ENCODE assay signal across 8 cellular contexts in genomic region chr11:2944953-2945756, GRCh38. TPM values are rescaled to one million over a fixed set of nuclear protein-coding genes. Genes with fewer than 3 reads are reported as not detected.
DNase-seq lines count a peak whose midpoint lies in the region; ATAC-seq and TF ChIP-seq lines count a peak whose summit lies in the region.

No MANE protein-coding gene starts in this region.

- H3K27ac Mint-ChIP-seq in activated T-cell treated with anti-CD3 and anti-CD28 coated beads, Interleukin-2, amount 50 U/mL, for 72 hours, result peak overlapping the region; percentile 58

- no peaks in the 10 kb centered on the region for H3K9me3 Mint-ChIP-seq in activated T-cell treated with anti-CD3 and anti-CD28 coated beads, Interleukin-2, amount 50 U/mL, for 72 hours

- peaks cover 2 to 28% of the 10 kb centered on the region in 2 donors for H3K36me3 Mint-ChIP-seq in activated T-cell treated with anti-CD3 and anti-CD28 coated beads, Interleukin-2, amount 50 U/mL, for 72 hours (ENCODE audit: insufficient read depth in 2 of 2)

- no peak for TF ChIP-seq CTCF in fibroblast of mammary gland (conservative IDR thresholded peaks at IDR 0.05; ENCODE audit: control insufficient read depth, insufficient read depth, low read depth, low read length)

- H3K4me3 Mint-ChIP-seq in activated T-cell treated with anti-CD3 and anti-CD28 coated beads, Interleukin-2, amount 50 U/mL, for 72 hours, result peak overlapping the region in 1 of 2 donors; percentile 37

- H3K4me1 Mint-ChIP-seq in activated T-cell treated with anti-CD3 and anti-CD28 coated beads, Interleukin-2, amount 50 U/mL, for 72 hours (ENCODE audit: low read depth), result peaks cover 68% of the 10 kb centered on the region

- peak; percentile 89 for DNase-seq in H4 (ENCODE audit: low spot score)
- DNase-seq in activated T-cell treated with anti-CD3 and anti-CD28 coated beads, Interleukin-2, amount 50 U/mL, for 72 hours, result peak; percentile 50 to 54
- peak; percentile 86 for DNase-seq in fibroblast of mammary gland (ENCODE audit: low read depth)
- DNase-seq in myocyte (ENCODE audit: low read depth), result peak; percentile 89
- DNase-seq in superior temporal gyrus (ENCODE audit: extremely low spot score), result peak; percentile 93
- DNase-seq in NK-92 (lab: John Stamatoyannopoulos, UW; ENCODE audit: unreplicated experiment), result no peak
- DNase-seq in NCI-H82 (lab: John Stamatoyannopoulos, UW), result no peak
- no peak for DNase-seq in NCI-H526 treated with DMSO at 0.1 percent for 48 hours (lab: John Stamatoyannopoulos, UW)

- no peaks in the 10 kb centered on the region for H3K27me3 Mint-ChIP-seq in activated T-cell treated with anti-CD3 and anti-CD28 coated beads, Interleukin-2, amount 50 U/mL, for 72 hours (ENCODE audit: low read depth)

- ATAC-seq in activated T-cell treated with anti-CD3 and anti-CD28 coated beads, Interleukin-2, amount 50 U/mL, for 72 hours (replicated peaks in 1 of 2), result peak in 1 of 2 donors; percentile 18

- no peak overlapping the region for H3K4me3 ChIP-seq in fibroblast of mammary gland (ENCODE audit: control insufficient read depth, low read depth, low read length)

RNA-seq across cellular contexts. Expression of gene PHLDA2, which starts 15.9 kb away (rescaled TPM):
- 11.7 and 15.2 TPM in 2 replicates for total RNA-seq in H4 (2014; rRNA removed; shearing (Covaris generic))
- total RNA-seq in activated T-cell treated with anti-CD3 and anti-CD28 coated beads, Interleukin-2, amount 50 U/mL, for 72 hours, result 10 to 100 TPM in 1 of 2 donors, 1 to 10 TPM in 1; 3.4 to 12.3 TPM
- 1.7 and 4.7 TPM in 2 replicates for total RNA-seq in myocyte
- polyA plus RNA-seq in myocyte (2012), result 32.3 TPM

RNA-seq across cellular contexts. Expression of gene NAP1L4, which starts 47.0 kb away (rescaled TPM):
- total RNA-seq in H4 (2014; rRNA removed; shearing (Covaris generic)), result 104 and 128 TPM in 2 replicates
- 100 to 1,000 TPM; 421 to 504 TPM for total RNA-seq in activated T-cell treated with anti-CD3 and anti-CD28 coated beads, Interleukin-2, amount 50 U/mL, for 72 hours
- total RNA-seq in myocyte, result 111 and 117 TPM in 2 replicates
- 107 TPM for polyA plus RNA-seq in myocyte (2012)

RNA-seq across cellular contexts. Expression of gene CDKN1C, which starts 59.6 kb away (rescaled TPM):
- 4.2 and 5.1 TPM in 2 replicates for total RNA-seq in H4 (2014; rRNA removed; shearing (Covaris generic))
- 1 to 10 TPM; 1.5 to 2.6 TPM for total RNA-seq in activated T-cell treated with anti-CD3 and anti-CD28 coated beads, Interleukin-2, amount 50 U/mL, for 72 hours
- total RNA-seq in myocyte, result 274 and 533 TPM in 2 replicates
- 93.8 TPM for polyA plus RNA-seq in myocyte (2012)

Comparison
In these comparisons a context has a peak if more than half of its experiments do, and no peak if none do; other contexts are left out.
1. DNase-seq: peak in H4 (single experiment), activated T-cell treated with anti-CD3 and anti-CD28 coated beads, Interleukin-2, amount 50 U/mL, for 72 hours (2 of 2), fibroblast of mammary gland (single experiment), myocyte (single experiment) and superior temporal gyrus (single experiment); none in NK-92 (single experiment), NCI-H82 (single experiment) and NCI-H526 treated with DMSO at 0.1 percent for 48 hours (single experiment).
2. RNA of gene CDKN1C, which starts 59.6 kb away (total RNA-seq): 274 to 533 TPM in myocyte; 4.2 to 5.1 TPM in H4 and 1.5 to 2.6 TPM in activated T-cell treated with anti-CD3 and anti-CD28 coated beads, Interleukin-2, amount 50 U/mL, for 72 hours; every median in the first group is over 10 times any median in the second.